Comparison of ENCODE assay signal across 9 cellular contexts in the genomic region with DNA sequence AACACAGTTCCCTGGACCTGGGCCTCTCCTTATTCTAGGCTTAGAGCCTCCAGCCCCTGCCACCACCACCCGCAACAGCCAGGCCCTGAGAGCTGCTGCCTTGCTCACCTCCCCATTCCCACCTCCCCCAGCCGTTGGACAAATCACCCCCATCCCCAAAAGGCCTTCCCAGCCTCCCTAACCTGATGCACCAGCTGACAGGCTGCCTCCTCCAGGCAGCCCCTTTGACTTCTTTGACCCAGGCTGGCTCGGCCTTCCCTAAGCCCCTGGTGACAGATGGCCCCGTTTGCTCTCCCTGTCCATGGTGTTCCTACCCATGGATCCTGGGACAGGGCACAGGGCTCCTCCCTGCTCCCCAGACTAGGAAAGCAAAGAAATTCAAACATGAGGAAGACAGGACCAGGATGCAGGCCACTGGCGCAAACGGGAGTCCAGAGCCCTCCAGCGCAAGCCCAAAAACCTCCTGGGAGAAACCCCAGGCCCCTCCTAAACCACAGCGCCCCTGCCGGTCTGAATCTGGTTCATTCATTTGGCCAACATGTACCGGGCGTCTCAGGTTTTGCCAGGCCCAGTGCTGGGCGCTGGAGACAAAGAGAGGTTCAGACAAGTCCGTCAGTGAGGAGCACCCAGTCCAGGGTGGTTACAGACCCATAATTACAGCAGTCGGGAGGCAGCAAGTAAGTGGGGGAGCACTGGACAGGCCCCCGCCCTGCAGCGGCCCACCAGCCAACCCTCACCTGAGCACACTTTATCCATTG. TPM values are rescaled to one million over a fixed set of nuclear protein-coding genes. Genes with fewer than 3 reads are reported as not detected.
DNase-seq lines count a peak whose midpoint lies in the region; ATAC-seq and TF ChIP-seq lines count a peak whose summit lies in the region.
"Had no signal": no experiment of that assay in that cellular context is flagged by ENCODE, and none has a peak within 500 bp of the region (broad histone marks: within the 10 kb centered on the region; RNA-seq: fewer than 3 reads in every experiment).

No MANE protein-coding gene starts in this region.

- peak overlapping the region; percentile 99 for H3K4me2 ChIP-seq in DOHH2 (ENCODE audit: low read length)

- H3K36me3 Mint-ChIP-seq in endothelial cell (ENCODE audit: low read depth, unreplicated experiment): peaks cover 9% of the 10 kb centered on the region

- H3K27ac ChIP-seq in DOHH2 (ENCODE audit: low read depth, low read length): no peak overlapping the region
- peak overlapping the region; percentile 81 for H3K27ac ChIP-seq in Panc1 (ENCODE audit: low read length)
- no peak overlapping the region for H3K27ac ChIP-seq in rectal smooth muscle tissue (ENCODE audit: low read depth, low read length)
- H3K27ac ChIP-seq: WERI-Rb-1 had no signal

- in situ Hi-C loops in Panc1 (cut with HindIII; ENCODE audit: low pct_unique_long_range_greater_than_20kb, low sequenced_read_pairs): no loop called here

- no peak for ATAC-seq in Panc1
- no peak for ATAC-seq in HG02763 (IDR thresholded peaks at IDR 0.05; ENCODE audit: unreplicated experiment)

- H3K4me3 ChIP-seq in DOHH2 (ENCODE audit: low read length) (no peak overlapping the region), Panc1 (ENCODE audit: low read depth in 2 of 2, low read length in 2 of 2) (peak overlapping the region; percentile 64; a peak in 3 of 4 replicates), rectal smooth muscle tissue (ENCODE audit: low read length) (peak overlapping the region; percentile 82)

- TF ChIP-seq CTCF in DOHH2 (IDR thresholded peaks at IDR 0.05; ENCODE audit: low read depth, low read length, poor library complexity, severe bottlenecking): no peak
- TF ChIP-seq CTCF in Panc1 (IDR thresholded peaks at IDR 0.05): no peak; the same call in 1 of the 2 replicates
- TF ChIP-seq CTCF in endothelial cell (IDR thresholded peaks at IDR 0.05; ENCODE audit: unreplicated experiment): no peak

- DNase-seq in Panc1 (ENCODE audit: low read depth, low spot score): no peak
- no peak for DNase-seq in endothelial cell (ENCODE audit: low spot score)
- no peak for DNase-seq in D341Med (ENCODE audit: low spot score)
- no peak for DNase-seq in NCI-H2029 treated with DMSO at 0.1 percent for 48 hours (lab: John Stamatoyannopoulos, UW)
- DNase-seq: NCI-H2171 treated with DMSO at 0.1 percent for 48 hours had no signal

- peaks cover 17% of the 10 kb centered on the region for H3K27me3 Mint-ChIP-seq in endothelial cell (ENCODE audit: unreplicated experiment)

- no peaks in the 10 kb centered on the region for H3K9me3 Mint-ChIP-seq in endothelial cell (ENCODE audit: unreplicated experiment)

- H3K9me3 ChIP-seq in DOHH2 (ENCODE audit: control insufficient read depth, insufficient read depth, low read length): no peaks in the 10 kb centered on the region
- H3K9me3 ChIP-seq in Panc1 (ENCODE audit: control insufficient read depth, insufficient read depth, low read depth, low read length): no peaks in the 10 kb centered on the region

- H3K9ac ChIP-seq in rectal smooth muscle tissue (ENCODE audit: low read length): no peak overlapping the region

- peaks cover 14% of the 10 kb centered on the region for H4K20me1 ChIP-seq in DOHH2 (ENCODE audit: control insufficient read depth, insufficient read depth, low read depth, low read length)

- POLR2A ChIA-PET in Panc1 (lab: Charles Lee): no interaction called here

- H3K4me1 ChIP-seq in DOHH2 (ENCODE audit: control insufficient read depth, low read length) (peaks cover 19% of the 10 kb centered on the region), Panc1 (ENCODE audit: control insufficient read depth, insufficient read depth, low read length) (peaks cover 51% of the 10 kb centered on the region), rectal smooth muscle tissue (ENCODE audit: control insufficient read depth, insufficient read depth, low read length) (peaks cover 16% of the 10 kb centered on the region)

- peak overlapping the region; percentile 93 for H3K4me3 Mint-ChIP-seq in endothelial cell (ENCODE audit: unreplicated experiment)

- peaks cover 61% of the 10 kb centered on the region for H3K79me2 ChIP-seq in DOHH2 (ENCODE audit: control insufficient read depth, low read length)

- no peaks in the 10 kb centered on the region for H3F3A ChIP-seq in DOHH2 (ENCODE audit: control insufficient read depth, insufficient read depth)

- H3K27me3 ChIP-seq in DOHH2 (ENCODE audit: control insufficient read depth, low read length) (peaks cover 23% of the 10 kb centered on the region), Panc1 (ENCODE audit: control insufficient read depth, insufficient read depth, low read length) (no peaks in the 10 kb centered on the region), rectal smooth muscle tissue (ENCODE audit: control insufficient read depth, insufficient read depth, low read length) (no peaks in the 10 kb centered on the region)

- H3K9me2 ChIP-seq in DOHH2 (replicated peaks; ENCODE audit: control insufficient read depth, low read length): no peaks in the 10 kb centered on the region

- H3K4me1 Mint-ChIP-seq in endothelial cell (ENCODE audit: unreplicated experiment): peaks cover 19% of the 10 kb centered on the region

- H3K36me3 ChIP-seq in DOHH2 (ENCODE audit: control insufficient read depth, low read length): peaks cover 37% of the 10 kb centered on the region
- H3K36me3 ChIP-seq in Panc1 (ENCODE audit: control insufficient read depth, insufficient read depth, low read length): peaks cover 2% of the 10 kb centered on the region; the same call in 1 of the 2 replicates
- H3K36me3 ChIP-seq in rectal smooth muscle tissue (ENCODE audit: control insufficient read depth, insufficient read depth, low read length): peaks cover 9% of the 10 kb centered on the region

- CTCF ChIA-PET in Panc1 (lab: Charles Lee): no interaction called here

- no peak overlapping the region for H3K27ac Mint-ChIP-seq in endothelial cell (ENCODE audit: unreplicated experiment)

- intact Hi-C loops in Panc1 (cut with micrococcal nuclease; ENCODE audit: unreplicated experiment): no loop called here

- no TSS peak for BruUV-seq in Panc1 (replicated peaks; lab: Mats Ljungman, UMichigan)

RNA-seq across cellular contexts. Expression of a gene that starts 2.4 kb away (rescaled TPM):
- 175 TPM for total RNA-seq in Panc1 (2021; ENCODE audit: unreplicated experiment)
- 296 TPM for polyA plus RNA-seq in Panc1 (2012; ENCODE audit: insufficient read length)
- total RNA-seq in endothelial cell (ENCODE audit: unreplicated experiment): 133 TPM

RNA-seq across cellular contexts. Expression of a gene that starts 7.8 kb away (rescaled TPM):
- total RNA-seq in Panc1 (2021; ENCODE audit: unreplicated experiment): 16.5 TPM
- polyA plus RNA-seq in Panc1 (2012; ENCODE audit: insufficient read length): 17.3 TPM
- total RNA-seq in endothelial cell (ENCODE audit: unreplicated experiment): 2.4 TPM

RNA-seq across cellular contexts. Expression of a gene that starts 40.2 kb away (rescaled TPM):
- 100 TPM for total RNA-seq in Panc1 (2021; ENCODE audit: unreplicated experiment)
- 184 TPM for polyA plus RNA-seq in Panc1 (2012; ENCODE audit: insufficient read length)
- 84.3 TPM for total RNA-seq in endothelial cell (ENCODE audit: unreplicated experiment)
